14 cellular contexts compared by ENCODE assay signal in genomic region chr11:65069217-65069616, GRCh38.
DNase-seq lines count a peak whose midpoint lies in the region; ATAC-seq lines count a peak whose summit lies in the region.
"Had no signal": no experiment of that assay in that cellular context is flagged by ENCODE, and none has a peak within 500 bp of the region (broad histone marks: within the 10 kb centered on the region; RNA-seq: fewer than 3 reads in every experiment).

No MANE protein-coding gene starts in this region.

- DNase-seq in NCI-H2107 treated with DMSO at 0.1 percent for 48 hours (lab: John Stamatoyannopoulos, UW; ENCODE audit: unreplicated experiment) (peak; percentile 77), NCI-H2107 (lab: John Stamatoyannopoulos, UW) (no peak), OCI-M1 (lab: John Stamatoyannopoulos, UW) (peak; percentile 55), kidney glomerular epithelial cell (lab: John Stamatoyannopoulos, UW) (peak; percentile 15), NCI-H1048 (lab: John Stamatoyannopoulos, UW) (no peak)
- DNase-seq: 8988T; activated B cell treated with CpG ODN at 0.5 μM for 24 hours; activated CD8-positive, alpha-beta T cell treated with anti-CD3 and anti-CD28 coated beads for 36 hours; activated T-cell treated with anti-CD3 and anti-CD28 coated beads, Interleukin-2, amount 50 U/mL, for 4 hours; brain microvascular endothelial cell; NCI-H1105 treated with DMSO at 0.1 percent for 48 hours; NCI-H82; stimulated activated naive CD4-positive, alpha-beta T cell treated with Interleukin-2 at 50 U/mL for 16 hours had no signal

- no peak for ATAC-seq in HG03139 (IDR thresholded peaks at IDR 0.05; ENCODE audit: unreplicated experiment)
- ATAC-seq: activated CD8-positive, alpha-beta T cell treated with anti-CD3 and anti-CD28 coated beads for 36 hours; activated T-cell treated with anti-CD3 and anti-CD28 coated beads, Interleukin-2, amount 50 U/mL, for 4 hours had no signal

Comparison
In these comparisons a context has a peak if more than half of its experiments do, and no peak if none do; other contexts are left out.
1. DNase-seq: peak in NCI-H2107 treated with DMSO at 0.1 percent for 48 hours (single experiment), OCI-M1 (single experiment) and kidney glomerular epithelial cell (single experiment); none in NCI-H2107 (single experiment) and NCI-H1048 (single experiment).